In genomic region chr9:87537625-87538024, GRCh38 we compare ENCODE assay signal across 28 cellular contexts. TPM values are rescaled to one million over a fixed set of nuclear protein-coding genes. Genes with fewer than 3 reads are reported as not detected.
DNase-seq lines count a peak whose midpoint lies in the region; ATAC-seq, FAIRE-seq and TF ChIP-seq lines count a peak whose summit lies in the region.
"Had no signal": no experiment of that assay in that cellular context is flagged by ENCODE, and none has a peak within 500 bp of the region (broad histone marks: within the 10 kb centered on the region; RNA-seq: fewer than 3 reads in every experiment).

No MANE protein-coding gene starts in this region.

- H3K4me3 Mint-ChIP-seq in neural crest cell: no peak overlapping the region
- H3K4me3 Mint-ChIP-seq: activated CD4-positive, alpha-beta T cell treated with anti-CD3 and anti-CD28 coated beads, Interleukin-2, amount 10 ng/mL, durations not matched to agents 7 days and 5 days; activated naive CD4-positive, alpha-beta T cell treated with anti-CD3 and anti-CD28 coated beads, Interleukin-2, amount 10 ng/mL, durations not matched to agents 7 days and 5 days; activated T-cell treated with anti-CD3 and anti-CD28 coated beads, Interleukin-2, amount 50 U/mL, for 72 hours had no signal

- no peak for TF ChIP-seq CTCF in H1 (IDR thresholded peaks at IDR 0.05; ENCODE audit: control extremely low read depth in 1 of 3, insufficient read depth in 1 of 3, low read depth in 1 of 3, low read length in 3 of 3)
- TF ChIP-seq CTCF in neural crest cell (conservative IDR thresholded peaks at IDR 0.05): no peak
- TF ChIP-seq CTCF in tibial artery (IDR thresholded peaks at IDR 0.05): no peak

- H2AK5ac ChIP-seq in H1 (ENCODE audit: low read depth, low read length): peak overlapping the region; percentile 60; the same call in 1 of the 2 replicates

- no peak overlapping the region for H3K4me2 ChIP-seq in H1 (ENCODE audit: insufficient read depth in 1 of 2, low read depth in 2 of 2, low read length in 2 of 2)

- no peak for TF ChIP-seq EP300 in H1 (IDR thresholded peaks at IDR 0.05; ENCODE audit: borderline replicate concordance in 1 of 2, low read depth in 2 of 2, low read length in 2 of 2)

- FAIRE-seq in H1 (lab: Jason Lieb, UNC): no peak
- FAIRE-seq: H54 had no signal

- no peak for TF ChIP-seq RAD21 in H1 (IDR thresholded peaks at IDR 0.05 in 1 of 2, conservative IDR thresholded peaks at IDR 0.05 in 1 of 2; ENCODE audit: low read depth in 2 of 2, low read length in 2 of 2)

- H3K27me3 Mint-ChIP-seq in neural crest cell (ENCODE audit: low read depth): no peaks in the 10 kb centered on the region
- H3K27me3 Mint-ChIP-seq: activated CD4-positive, alpha-beta T cell treated with anti-CD3 and anti-CD28 coated beads, Interleukin-2, amount 10 ng/mL, durations not matched to agents 7 days and 5 days had no signal

- H2BK15ac ChIP-seq in H1 (ENCODE audit: low read length): peak overlapping the region; percentile 88; the same call in 1 of the 2 replicates

- H3K23ac ChIP-seq in H1 (ENCODE audit: insufficient read length): no peak overlapping the region

- ATAC-seq in GM21717 (IDR thresholded peaks at IDR 0.05; ENCODE audit: unreplicated experiment): no peak
- ATAC-seq: activated T-cell treated with anti-CD3 and anti-CD28 coated beads, Interleukin-2, amount 50 U/mL, for 72 hours; heart right ventricle; PC-3; Right ventricle myocardium inferior; stimulated activated naive CD8-positive, alpha-beta T cell treated with anti-CD3 and anti-CD28 coated beads, Interleukin-15, Interleukin-2, amounts not matched to agents 100 U/mL and 50 U/mL, for 24 hours had no signal

- TF ChIP-seq POLR2A in H1 (IDR thresholded peaks at IDR 0.05; ENCODE audit: control extremely low read depth in 1 of 2, low read depth in 2 of 2, low read length in 2 of 2): no peak

- DNase-seq in DMS 273 treated with DMSO at 0.1 percent for 48 hours (lab: John Stamatoyannopoulos, UW) (peak; percentile 83), NCI-H2171 treated with DMSO at 0.1 percent for 48 hours (lab: John Stamatoyannopoulos, UW) (peak; percentile 95), H1 (ENCODE audit: low read depth in 1 of 2, low spot score in 2 of 2) (no peak), neural crest cell (ENCODE audit: low read depth, low spot score) (no peak), tibial artery (no peak), NCI-H774 (lab: John Stamatoyannopoulos, UW) (no peak), foreskin melanocyte (no peak)
- DNase-seq: ACHN; activated CD4-positive, alpha-beta T cell treated with anti-CD3 and anti-CD28 coated beads, Interleukin-2, amount 10 ng/mL, durations not matched to agents 7 days and 5 days; activated naive CD4-positive, alpha-beta T cell treated with anti-CD3 and anti-CD28 coated beads, Interleukin-2, amount 10 ng/mL, durations not matched to agents 7 days and 5 days; activated T-cell treated with anti-CD3 and anti-CD28 coated beads, Interleukin-2, amount 50 U/mL, for 72 hours; heart right ventricle; KBM-7; MG63; NCI-H1417; NCI-H2081; NK-92 treated with Interleukin-12 subunit alpha and Interleukin-12 subunit beta, amount 100 ng/mL, for 24 hours; PC-3; stimulated activated naive CD8-positive, alpha-beta T cell treated with anti-CD3 and anti-CD28 coated beads, Interleukin-15, Interleukin-2, amounts not matched to agents 100 U/mL and 50 U/mL, for 24 hours; SW 1271; T-helper 9 cell; thyroid gland had no signal

- no peak overlapping the region for H3K18ac ChIP-seq in H1 (ENCODE audit: extremely low read depth, low read length)

- H3K4me3 ChIP-seq in H1 (ENCODE audit: extremely low read depth in 1 of 4, insufficient read depth in 2 of 4, low read depth in 3 of 4, low read length in 4 of 4) (no peak overlapping the region), tibial artery (no peak overlapping the region)
- H3K4me3 ChIP-seq: breast epithelium, heart right ventricle, MG63, thyroid gland had no signal

- peaks cover 6% of the 10 kb centered on the region for H3K36me3 Mint-ChIP-seq in neural crest cell (ENCODE audit: low read depth)
- H3K36me3 Mint-ChIP-seq: activated naive CD4-positive, alpha-beta T cell treated with anti-CD3 and anti-CD28 coated beads, Interleukin-2, amount 10 ng/mL, durations not matched to agents 7 days and 5 days had no signal

- H3K27me3 ChIP-seq in H1 (replicated peaks in 1 of 4; ENCODE audit: control insufficient read depth in 3 of 4, extremely low read depth in 1 of 4, insufficient read depth in 3 of 4, low read length in 3 of 4) (no peaks in the 10 kb centered on the region), tibial artery (no peaks in the 10 kb centered on the region)
- H3K27me3 ChIP-seq: breast epithelium, heart right ventricle, MG63, neutrophil, thyroid gland had no signal

- H3K79me2 ChIP-seq in H1 (ENCODE audit: control insufficient read depth in 1 of 2, insufficient read depth in 2 of 2, low read length in 2 of 2): peaks cover 5 to 69% of the 10 kb centered on the region in 2 experiments

- peaks cover 2% of the 10 kb centered on the region; the same call in 1 of the 2 replicates for H3K23me2 ChIP-seq in H1 (ENCODE audit: low read depth, low read length)

- H3K56ac ChIP-seq in H1 (replicated peaks; ENCODE audit: insufficient read length, low read depth, low read length): no peak overlapping the region

- POLR2A ChIA-PET in H1 (lab: Charles Lee; ENCODE audit: partially characterized antibody): interaction anchor here (0.9 to 3.0 kb wide), 2 partner anchors 10 to 50 kb away, joined by 3 to 7 read pairs; no protein-coding TSS in a partner anchor

- H4K20me1 ChIP-seq in H1 (replicated peaks in 1 of 2; ENCODE audit: control insufficient read depth in 1 of 2, insufficient read depth in 2 of 2, low read length in 2 of 2): peaks cover 4 to 13% of the 10 kb centered on the region in 2 experiments

- no peak overlapping the region for H4K5ac ChIP-seq in H1 (ENCODE audit: insufficient read length, low read depth, low read length)

- H2BK12ac ChIP-seq in H1 (ENCODE audit: low read depth, low read length): peak overlapping the region; percentile 86

- H4K8ac ChIP-seq in H1 (ENCODE audit: extremely low read depth, insufficient read depth, low read length): no peak overlapping the region

- H2BK20ac ChIP-seq in H1 (ENCODE audit: low read length): no peak overlapping the region

- CTCF ChIA-PET in H1 (lab: Charles Lee; ENCODE audit: partially characterized antibody): interaction anchor here (0.7 to 1.4 kb wide), 5 partner anchors 10 to 1031 kb away, joined by 3 to 4 read pairs (median 3); partner anchors contain the start of gene DAPK1

- WGBS in H1 (ENCODE audit: extremely low coverage in 1 of 2, insufficient coverage in 1 of 2, insufficient read length in 1 of 2, insufficient replicate concordance in 2 of 2, low coverage in 1 of 2, low lambda C conversion rate in 2 of 2, missing lambda C conversion rate in 1 of 2), 2 experiments: 92% methylated on average over 7 of the region's 7 CpGs; no CpG with 5 or more reads in 1 of the 2 experiments

- H3K27ac ChIP-seq in H1 (ENCODE audit: low read depth, low read length) (no peak overlapping the region), tibial artery (no peak overlapping the region)
- H3K27ac ChIP-seq: breast epithelium, heart right ventricle, neutrophil, thyroid gland, VCaP had no signal

- peaks cover 0 to 9% (median 1%) of the 10 kb centered on the region in 4 experiments; a peak in 1 of 8 replicates for H3K36me3 ChIP-seq in H1 (ENCODE audit: control insufficient read depth in 2 of 4, insufficient read depth in 4 of 4, low read length in 3 of 4)
- no peaks in the 10 kb centered on the region for H3K36me3 ChIP-seq in tibial artery
- H3K36me3 ChIP-seq: breast epithelium, neutrophil, thyroid gland had no signal

- H3K4me1 Mint-ChIP-seq in neural crest cell: peaks cover 22% of the 10 kb centered on the region
- H3K4me1 Mint-ChIP-seq: activated naive CD4-positive, alpha-beta T cell treated with anti-CD3 and anti-CD28 coated beads, Interleukin-2, amount 10 ng/mL, durations not matched to agents 7 days and 5 days had no signal

- H3K4me1 ChIP-seq in H1 (replicated peaks in 1 of 4; ENCODE audit: control insufficient read depth in 3 of 4, insufficient read depth in 4 of 4, low read length in 3 of 4) (peaks cover 2 to 7% (median 6%) of the 10 kb centered on the region in 4 experiments), tibial artery (no peaks in the 10 kb centered on the region)
- H3K4me1 ChIP-seq: breast epithelium, heart right ventricle, thyroid gland had no signal

- no peak overlapping the region for H3K9ac ChIP-seq in H1 (replicated peaks in 1 of 4; ENCODE audit: extremely low read depth in 1 of 4, low read depth in 3 of 4, low read length in 3 of 4)

- H2AFZ ChIP-seq in H1 (ENCODE audit: low read length): no peak overlapping the region

- H3K4ac ChIP-seq in H1 (replicated peaks; ENCODE audit: insufficient read length, low read depth, low read length): no peak overlapping the region

- H3K9me3 ChIP-seq in H1 (ENCODE audit: insufficient read depth in 2 of 2, low read depth in 1 of 2, low read length in 1 of 2): no peaks in the 10 kb centered on the region
- H3K9me3 ChIP-seq in tibial artery: no peaks in the 10 kb centered on the region
- H3K9me3 ChIP-seq: breast epithelium, heart right ventricle, MG63, neutrophil, thyroid gland had no signal

- H3K79me1 ChIP-seq in H1 (ENCODE audit: low read depth, low read length): peaks cover 10% of the 10 kb centered on the region

- H2BK5ac ChIP-seq in H1 (ENCODE audit: low read depth, low read length): peak overlapping the region; percentile 20; the same call in 1 of the 2 replicates

- peak overlapping the region; percentile 2 for H3K27ac Mint-ChIP-seq in neural crest cell (ENCODE audit: unreplicated experiment)
- H3K27ac Mint-ChIP-seq: activated CD4-positive, alpha-beta T cell treated with anti-CD3 and anti-CD28 coated beads, Interleukin-2, amount 10 ng/mL, durations not matched to agents 7 days and 5 days; activated naive CD4-positive, alpha-beta T cell treated with anti-CD3 and anti-CD28 coated beads, Interleukin-2, amount 10 ng/mL, durations not matched to agents 7 days and 5 days; activated T-cell treated with anti-CD3 and anti-CD28 coated beads, Interleukin-2, amount 50 U/mL, for 72 hours had no signal

- no peak overlapping the region for H3K14ac ChIP-seq in H1 (ENCODE audit: insufficient read length)

- intact Hi-C loops in tibial artery (cut with DNase I; ENCODE audit: low total_unique reads): no loop called here

- H2BK120ac ChIP-seq in H1 (replicated peaks; ENCODE audit: low read depth, low read length): no peak overlapping the region

- no peaks in the 10 kb centered on the region for H3K9me3 Mint-ChIP-seq in neural crest cell
- H3K9me3 Mint-ChIP-seq: activated CD4-positive, alpha-beta T cell treated with anti-CD3 and anti-CD28 coated beads, Interleukin-2, amount 10 ng/mL, durations not matched to agents 7 days and 5 days; activated naive CD4-positive, alpha-beta T cell treated with anti-CD3 and anti-CD28 coated beads, Interleukin-2, amount 10 ng/mL, durations not matched to agents 7 days and 5 days; activated T-cell treated with anti-CD3 and anti-CD28 coated beads, Interleukin-2, amount 50 U/mL, for 72 hours had no signal

- no peak overlapping the region for H4K91ac ChIP-seq in H1 (replicated peaks; ENCODE audit: insufficient read length, low read length)

RNA-seq across cellular contexts. Expression of gene DAPK1, which starts 40.0 kb away (rescaled TPM):
- 128 and 131 TPM in 2 replicates for total RNA-seq in H1 (2021; fragmentation: NEBNext Ultra II Directional; extraction: Animal tissue kit (Norgen Biotek cat#: 25700))
- polyA plus RNA-seq in H1 (2011; rRNA removed): 62.4 and 64.9 TPM in 2 replicates
- polyA plus RNA-seq in H1 (2011; cell fraction: cytosol; rRNA removed): 73.1 TPM
- 156 TPM for polyA plus RNA-seq in H1 (2011; cell fraction: nucleus; rRNA removed)
- polyA plus RNA-seq in H1 (2012, experiment 1 of 2): 57.1 to 67.3 TPM (median 64.0 TPM) in 4 replicates
- 12.9 TPM for polyA plus RNA-seq in H1 (2012, experiment 2 of 2)
- polyA plus RNA-seq in H1 (2013, experiment 1 of 2): 33.3 TPM
- 34.1 TPM for polyA plus RNA-seq in H1 (2013, experiment 2 of 2)
- 255 and 314 TPM in 2 replicates for polyA minus RNA-seq in H1 (2011; rRNA and poly(A)+ RNA removed)
- polyA minus RNA-seq in H1 (2011; cell fraction: cytosol; rRNA and poly(A)+ RNA removed): 78.8 TPM
- polyA minus RNA-seq in H1 (2011; cell fraction: nucleus; rRNA and poly(A)+ RNA removed): 203 TPM
- total RNA-seq in neural crest cell: 62.7 and 64.1 TPM in 2 replicates
- total RNA-seq: PC-3 had no signal

Comparison
In these comparisons a context has a peak if more than half of its experiments do, and no peak if none do; other contexts are left out.
1. DNase-seq: peak in DMS 273 treated with DMSO at 0.1 percent for 48 hours (single experiment) and NCI-H2171 treated with DMSO at 0.1 percent for 48 hours (single experiment); none in H1 (0 of 2), neural crest cell (single experiment), tibial artery (0 of 2), NCI-H774 (single experiment) and foreskin melanocyte (single experiment).